ENCODE assay signal across 16 cellular contexts in the genomic region with DNA sequence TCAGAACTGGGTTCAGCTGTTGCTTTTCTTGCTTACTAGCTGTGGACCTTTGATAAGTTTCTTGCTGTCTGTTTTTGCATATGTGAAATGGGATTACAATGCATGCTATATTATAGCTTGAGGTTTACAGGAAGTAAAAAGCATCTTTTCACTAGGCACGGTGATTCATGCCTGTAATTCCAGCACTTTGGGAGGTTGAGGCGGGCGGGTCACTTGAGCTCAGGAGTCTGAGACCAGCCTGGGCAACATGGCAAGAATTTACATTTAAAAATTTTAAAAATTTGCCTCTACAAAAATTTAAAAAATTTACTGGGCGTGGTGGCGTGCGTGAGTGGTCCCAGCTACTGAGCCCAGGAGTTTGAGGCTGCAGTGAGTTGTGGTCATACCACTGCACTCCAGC. TPM values are rescaled to one million over a fixed set of nuclear protein-coding genes. Genes with fewer than 3 reads are reported as not detected.
DNase-seq lines count a peak whose midpoint lies in the region; ATAC-seq and TF ChIP-seq lines count a peak whose summit lies in the region.
"Had no signal": no experiment of that assay in that cellular context is flagged by ENCODE, and none has a peak within 500 bp of the region (broad histone marks: within the 10 kb centered on the region; RNA-seq: fewer than 3 reads in every experiment).

No MANE protein-coding gene starts in this region.

- POLR2A ChIA-PET in CD4-positive, alpha-beta memory T cell (lab: Charles Lee; ENCODE audit: partially characterized antibody) = no interaction called here

- peaks cover 2 to 13% of the 10 kb centered on the region in 2 donors for H3K27me3 Mint-ChIP-seq in CD4-positive, alpha-beta memory T cell

- no peaks in the 10 kb centered on the region for H3K36me3 ChIP-seq in CD4-positive, alpha-beta memory T cell (ENCODE audit: insufficient read depth, low read length)
- H3K36me3 ChIP-seq: BE2C had no signal

- TF ChIP-seq POLR2A in lower leg skin (IDR thresholded peaks at IDR 0.05) = no peak

- no peaks in the 10 kb centered on the region for H3K9me3 ChIP-seq in CD4-positive, alpha-beta memory T cell (ENCODE audit: control insufficient read depth in 1 of 2, low read length in 2 of 2)
- H3K9me3 ChIP-seq: BE2C, Caco-2 had no signal

- no peak overlapping the region for H3K4me3 Mint-ChIP-seq in CD4-positive, alpha-beta memory T cell
- H3K4me3 Mint-ChIP-seq: CD4-positive, CD25-positive, alpha-beta regulatory T cell; H9 had no signal

- H3K4me1 ChIP-seq in CD4-positive, alpha-beta memory T cell (ENCODE audit: insufficient read depth, low read length) = no peaks in the 10 kb centered on the region

- H3K9me3 Mint-ChIP-seq in CD4-positive, alpha-beta memory T cell = no peaks in the 10 kb centered on the region
- H3K9me3 Mint-ChIP-seq: H9 had no signal

- no peak overlapping the region for H3K27ac ChIP-seq in CD4-positive, alpha-beta memory T cell (ENCODE audit: low read depth, low read length)
- H3K27ac ChIP-seq: 22Rv1 had no signal

- ATAC-seq in HG03521 (IDR thresholded peaks at IDR 0.05; ENCODE audit: unreplicated experiment) = no peak

- DNase-seq in A172 (ENCODE audit: low spot score) = peak; percentile 33
- DNase-seq in HS-27A (ENCODE audit: low read depth) = peak; percentile 45
- DNase-seq in epithelial cell of esophagus (ENCODE audit: low read depth) = peak; percentile 43
- DNase-seq in renal cortical epithelial cell (ENCODE audit: low read depth) = peak; percentile 24
- DNase-seq in lower leg skin (ENCODE audit: low spot score in 2 of 2) = no peak
- DNase-seq in CD4-positive, alpha-beta memory T cell = no peak
- DNase-seq in central memory CD4-positive, alpha-beta T cell = no peak
- DNase-seq: BE2C; C1 segment of cervical spinal cord; Caco-2; CD4-positive, CD25-positive, alpha-beta regulatory T cell; GF-D8; GOT3; H9 had no signal

- no peak overlapping the region for H3K4me3 ChIP-seq in epithelial cell of esophagus (ENCODE audit: low read length)
- no peak overlapping the region for H3K4me3 ChIP-seq in lower leg skin (ENCODE audit: low read depth, poor library complexity, severe bottlenecking)
- H3K4me3 ChIP-seq in CD4-positive, alpha-beta memory T cell (ENCODE audit: low read length in 2 of 2) = no peak overlapping the region

- peaks cover 0 to 5% (median 0%) of the 10 kb centered on the region in 4 donors for H3K4me1 Mint-ChIP-seq in CD4-positive, alpha-beta memory T cell
- H3K4me1 Mint-ChIP-seq: CD4-positive, CD25-positive, alpha-beta regulatory T cell had no signal

- no peak overlapping the region for H3K27ac Mint-ChIP-seq in CD4-positive, alpha-beta memory T cell
- H3K27ac Mint-ChIP-seq: CD4-positive, CD25-positive, alpha-beta regulatory T cell had no signal

- TF ChIP-seq CTCF in epithelial cell of esophagus (IDR thresholded peaks at IDR 0.05; ENCODE audit: insufficient read depth, low read depth, low read length, missing control alignments) (no peak), lower leg skin (IDR thresholded peaks at IDR 0.05) (no peak)

- 84 to 92% methylated on average over 6 of the region's 6 CpGs for WGBS in lower leg skin, 2 donors

- no peaks in the 10 kb centered on the region for H3K36me3 Mint-ChIP-seq in CD4-positive, alpha-beta memory T cell
- H3K36me3 Mint-ChIP-seq: CD4-positive, CD25-positive, alpha-beta regulatory T cell had no signal

- CTCF ChIA-PET in CD4-positive, alpha-beta memory T cell (lab: Charles Lee; ENCODE audit: partially characterized antibody) = no interaction called here

- intact Hi-C loops in lower leg skin (cut with DNase I; ENCODE audit: low total_unique reads) = no loop called here
- intact Hi-C loops in CD4-positive, alpha-beta memory T cell (cut with micrococcal nuclease) = no loop called here

- H3K27me3 ChIP-seq in CD4-positive, alpha-beta memory T cell (ENCODE audit: insufficient read depth, low read length) = no peaks in the 10 kb centered on the region
- H3K27me3 ChIP-seq: BE2C had no signal

RNA-seq across cellular contexts. Expression of gene CALM1, which starts 42.0 kb away (rescaled TPM):
- 395 and 420 TPM in 2 replicates for total RNA-seq in A172 (2014; rRNA removed; shearing (Covaris generic))
- total RNA-seq in renal cortical epithelial cell (297 and 309 TPM in 2 replicates), lower leg skin (100 to 1,000 TPM; 106 to 240 (median 182) TPM)
- total RNA-seq in CD4-positive, alpha-beta memory T cell = 100 to 1,000 TPM; 693 to 698 TPM
- 1,000 to 10,000 TPM; 2,724 to 3,289 TPM for polyA plus RNA-seq in CD4-positive, alpha-beta memory T cell

Comparison
In these comparisons a context has a peak if more than half of its experiments do, and no peak if none do; other contexts are left out.
1. DNase-seq: peak in A172 (single experiment), HS-27A (single experiment), epithelial cell of esophagus (single experiment) and renal cortical epithelial cell (single experiment); none in lower leg skin (0 of 2), CD4-positive, alpha-beta memory T cell (0 of 5) and central memory CD4-positive, alpha-beta T cell (single experiment).